In genomic region chr11:85752890-85753581, GRCh38 we compare ENCODE assay signal across 10 cellular contexts. TPM values are rescaled to one million over a fixed set of nuclear protein-coding genes. Genes with fewer than 3 reads are reported as not detected.
DNase-seq lines count a peak whose midpoint lies in the region; ATAC-seq and TF ChIP-seq lines count a peak whose summit lies in the region.
"Had no signal": no experiment of that assay in that cellular context is flagged by ENCODE, and none has a peak within 500 bp of the region (broad histone marks: within the 10 kb centered on the region; RNA-seq: fewer than 3 reads in every experiment).

No MANE protein-coding gene starts in this region.

- DNase-seq in activated gamma-delta T cell treated with Interleukin-2 at 50 U/mL for 16 hours: peak; percentile 92
- DNase-seq in activated gamma-delta T cell (lab: John Stamatoyannopoulos, UW): no peak
- DNase-seq in activated T-helper 2 cell treated with anti-CD3 and anti-CD28 coated beads, Interferon-gamma antibody, Interleukin-2, Interleukin-4, amounts not matched to agents 10 μg/mL and 5 μg/mL and 100 μg/mL, durations not matched to agents 14 hours and 24 hours and 36 hours (ENCODE audit: low spot score): peak; percentile 91
- no peak for DNase-seq in progenitor cell of endocrine pancreas (ENCODE audit: low spot score, unreplicated experiment)
- no peak for DNase-seq in GM23338 (ENCODE audit: low spot score)
- DNase-seq in midbrain (lab: John Stamatoyannopoulos, UW): no peak
- DNase-seq in NCI-H526 (lab: John Stamatoyannopoulos, UW): no peak

- H2AFZ ChIP-seq in GM23338: no peak overlapping the region

- H3K4me1 ChIP-seq in thymus (ENCODE audit: control insufficient read depth, insufficient read depth, low read length) (peaks cover 13% of the 10 kb centered on the region), GM23338 (ENCODE audit: insufficient read depth) (peaks cover 33% of the 10 kb centered on the region)
- H3K4me1 ChIP-seq: SJSA1 had no signal

- H3K4me3 Mint-ChIP-seq in activated T-helper 2 cell treated with anti-CD3 and anti-CD28 coated beads, Interferon-gamma antibody, Interleukin-2, Interleukin-4, amounts not matched to agents 10 μg/mL and 5 μg/mL and 100 μg/mL, durations not matched to agents 14 hours and 24 hours and 36 hours (ENCODE audit: low read depth): peak overlapping the region; percentile 57
- H3K4me3 Mint-ChIP-seq in progenitor cell of endocrine pancreas (ENCODE audit: low read depth): no peak overlapping the region
- H3K4me3 Mint-ChIP-seq in GM23338: no peak overlapping the region

- H3K79me2 ChIP-seq in GM23338 (replicated peaks; ENCODE audit: insufficient read depth): no peaks in the 10 kb centered on the region

- H3K9me3 Mint-ChIP-seq in activated T-helper 2 cell treated with anti-CD3 and anti-CD28 coated beads, Interferon-gamma antibody, Interleukin-2, Interleukin-4, amounts not matched to agents 10 μg/mL and 5 μg/mL and 100 μg/mL, durations not matched to agents 14 hours and 24 hours and 36 hours: peaks cover 3% of the 10 kb centered on the region
- no peaks in the 10 kb centered on the region for H3K9me3 Mint-ChIP-seq in progenitor cell of endocrine pancreas (ENCODE audit: low read depth)
- no peaks in the 10 kb centered on the region for H3K9me3 Mint-ChIP-seq in GM23338

- intact Hi-C loops in activated T-helper 2 cell treated with anti-CD3 and anti-CD28 coated beads, Interferon-gamma antibody, Interleukin-2, Interleukin-4, amounts not matched to agents 10 μg/mL and 5 μg/mL and 100 μg/mL, durations not matched to agents 14 hours and 24 hours and 36 hours (cut with micrococcal nuclease): loop anchor here (1.0 to 10.0 kb wide), 11 partner anchors 15 to 1054 kb away; partner anchors contain the start of gene TMEM126B

- H3K36me3 Mint-ChIP-seq in activated T-helper 2 cell treated with anti-CD3 and anti-CD28 coated beads, Interferon-gamma antibody, Interleukin-2, Interleukin-4, amounts not matched to agents 10 μg/mL and 5 μg/mL and 100 μg/mL, durations not matched to agents 14 hours and 24 hours and 36 hours (ENCODE audit: low read depth): peaks cover 28% of the 10 kb centered on the region
- no peaks in the 10 kb centered on the region for H3K36me3 Mint-ChIP-seq in progenitor cell of endocrine pancreas (ENCODE audit: insufficient read depth)
- H3K36me3 Mint-ChIP-seq in GM23338 (ENCODE audit: low read depth): no peaks in the 10 kb centered on the region

- H3F3A ChIP-seq in GM23338 (replicated peaks; ENCODE audit: low read depth): no peaks in the 10 kb centered on the region

- ATAC-seq in GM23338: no peak

- WGBS in thymus: 13% methylated on average over 7 of the region's 7 CpGs

- H3K27me3 ChIP-seq in thymus (ENCODE audit: control insufficient read depth, insufficient read depth): peaks cover 45% of the 10 kb centered on the region
- H3K27me3 ChIP-seq in GM23338 (ENCODE audit: insufficient read depth): no peaks in the 10 kb centered on the region
- H3K27me3 ChIP-seq: SJSA1 had no signal

- H3K9me2 ChIP-seq in GM23338 (ENCODE audit: insufficient read depth): no peaks in the 10 kb centered on the region; the same call in 1 of the 2 replicates

- H3K36me3 ChIP-seq in thymus (ENCODE audit: control insufficient read depth, insufficient read depth): no peaks in the 10 kb centered on the region
- no peaks in the 10 kb centered on the region for H3K36me3 ChIP-seq in GM23338 (ENCODE audit: insufficient read depth)
- H3K36me3 ChIP-seq: SJSA1 had no signal

- no peaks in the 10 kb centered on the region for H3K27me3 Mint-ChIP-seq in activated T-helper 2 cell treated with anti-CD3 and anti-CD28 coated beads, Interferon-gamma antibody, Interleukin-2, Interleukin-4, amounts not matched to agents 10 μg/mL and 5 μg/mL and 100 μg/mL, durations not matched to agents 14 hours and 24 hours and 36 hours (ENCODE audit: low read depth)
- H3K27me3 Mint-ChIP-seq in progenitor cell of endocrine pancreas (peaks cover 40% of the 10 kb centered on the region), GM23338 (ENCODE audit: insufficient read depth, low read depth, poor library complexity) (peaks cover 4% of the 10 kb centered on the region)

- H3K4me3 ChIP-seq in thymus (ENCODE audit: low read length) (no peak overlapping the region), GM23338 (no peak overlapping the region)
- H3K4me3 ChIP-seq: SJSA1 had no signal

- no peaks in the 10 kb centered on the region for H4K20me1 ChIP-seq in GM23338 (replicated peaks; ENCODE audit: insufficient read depth)

- no peak overlapping the region for H3K4me2 ChIP-seq in GM23338

- no peaks in the 10 kb centered on the region for H3K9me3 ChIP-seq in thymus (ENCODE audit: control insufficient read depth)
- H3K9me3 ChIP-seq: SJSA1 had no signal

- peak overlapping the region; percentile 77 for H3K27ac ChIP-seq in thymus (ENCODE audit: low read depth)
- no peak overlapping the region for H3K27ac ChIP-seq in GM23338 (ENCODE audit: low read depth)
- H3K27ac ChIP-seq: 22Rv1, SJSA1 had no signal

- TF ChIP-seq CTCF in progenitor cell of endocrine pancreas (IDR thresholded peaks at IDR 0.05; ENCODE audit: unreplicated experiment) (no peak), GM23338 (conservative IDR thresholded peaks at IDR 0.05; ENCODE audit: low read depth in 2 of 2) (no peak)

- peak overlapping the region; percentile 95 for H3K27ac Mint-ChIP-seq in activated T-helper 2 cell treated with anti-CD3 and anti-CD28 coated beads, Interferon-gamma antibody, Interleukin-2, Interleukin-4, amounts not matched to agents 10 μg/mL and 5 μg/mL and 100 μg/mL, durations not matched to agents 14 hours and 24 hours and 36 hours
- H3K27ac Mint-ChIP-seq in progenitor cell of endocrine pancreas: peak overlapping the region; percentile 21
- H3K27ac Mint-ChIP-seq in GM23338: no peak overlapping the region

- peaks cover 89% of the 10 kb centered on the region for H3K4me1 Mint-ChIP-seq in activated T-helper 2 cell treated with anti-CD3 and anti-CD28 coated beads, Interferon-gamma antibody, Interleukin-2, Interleukin-4, amounts not matched to agents 10 μg/mL and 5 μg/mL and 100 μg/mL, durations not matched to agents 14 hours and 24 hours and 36 hours (ENCODE audit: low read depth)
- no peaks in the 10 kb centered on the region for H3K4me1 Mint-ChIP-seq in progenitor cell of endocrine pancreas (ENCODE audit: low read depth)
- H3K4me1 Mint-ChIP-seq in GM23338: peaks cover 32% of the 10 kb centered on the region

TF ChIP-seq in GM23338, 12 proteins besides CTCF, POLR2A, EP300 and RAD21:
- no peak for TF ChIP-seq EZH2phosphoT487 (IDR thresholded peaks at IDR 0.05; ENCODE audit: unreplicated experiment)

RNA-seq across cellular contexts. Expression of gene SYTL2, which starts 57.9 kb away (rescaled TPM):
- total RNA-seq in activated T-helper 2 cell treated with anti-CD3 and anti-CD28 coated beads, Interferon-gamma antibody, Interleukin-2, Interleukin-4, amounts not matched to agents 10 μg/mL and 5 μg/mL and 100 μg/mL, durations not matched to agents 14 hours and 24 hours and 36 hours: 16.0 and 17.3 TPM in 2 replicates
- 4.7 and 5.6 TPM in 2 replicates for total RNA-seq in progenitor cell of endocrine pancreas
- polyA plus RNA-seq in thymus (22.2 TPM), GM23338 (2016; fragmentation: Nextera tagmentation; extraction: Ambion mirVana) (3.0 and 3.4 TPM in 2 replicates)
- 5.6 and 7.2 TPM in 2 replicates for total RNA-seq in GM23338 (2014; rRNA removed; shearing (Covaris generic))

Comparison
In these comparisons a context has a peak if more than half of its experiments do, and no peak if none do; other contexts are left out.
1. DNase-seq: peak in activated gamma-delta T cell treated with Interleukin-2 at 50 U/mL for 16 hours (single experiment) and activated T-helper 2 cell treated with anti-CD3 and anti-CD28 coated beads, Interferon-gamma antibody, Interleukin-2, Interleukin-4, amounts not matched to agents 10 μg/mL and 5 μg/mL and 100 μg/mL, durations not matched to agents 14 hours and 24 hours and 36 hours (single experiment); none in activated gamma-delta T cell (single experiment), progenitor cell of endocrine pancreas (single experiment), GM23338 (single experiment), midbrain (single experiment) and NCI-H526 (0 of 2).